10 cellular contexts compared by ENCODE assay signal in genomic region chr7:92276486-92276885, GRCh38. TPM values are rescaled to one million over a fixed set of nuclear protein-coding genes. Genes with fewer than 3 reads are reported as not detected.
DNase-seq lines count a peak whose midpoint lies in the region; ATAC-seq lines count a peak whose summit lies in the region.
"Had no signal": no experiment of that assay in that cellular context is flagged by ENCODE, and none has a peak within 500 bp of the region (broad histone marks: within the 10 kb centered on the region; RNA-seq: fewer than 3 reads in every experiment).

No MANE protein-coding gene starts in this region.

- H3K4me3 Mint-ChIP-seq in activated CD4-positive, alpha-beta T cell treated with anti-CD3 and anti-CD28 coated beads for 36 hours = no peak overlapping the region
- H3K4me3 Mint-ChIP-seq in activated CD4-positive, alpha-beta T cell treated with anti-CD3 and anti-CD28 coated beads, Interleukin-2, amount 10 ng/mL, durations not matched to agents 7 days and 5 days = no peak overlapping the region
- H3K4me3 Mint-ChIP-seq in stimulated activated effector memory CD8-positive, alpha-beta T cell treated with anti-CD3 and anti-CD28 coated beads, Interleukin-12 subunit alpha, Interleukin-12 subunit beta, amount 100 ng/mL, for 72 hours = no peak overlapping the region

- H3K4me3 ChIP-seq in trophoblast cell (ENCODE audit: low read depth, low read length) = no peak overlapping the region
- H3K4me3 ChIP-seq: A549 had no signal

- H3K27me3 Mint-ChIP-seq in activated CD4-positive, alpha-beta T cell treated with anti-CD3 and anti-CD28 coated beads for 36 hours = no peaks in the 10 kb centered on the region
- no peaks in the 10 kb centered on the region for H3K27me3 Mint-ChIP-seq in activated CD4-positive, alpha-beta T cell treated with anti-CD3 and anti-CD28 coated beads, Interleukin-2, amount 10 ng/mL, durations not matched to agents 7 days and 5 days

- H3K4me1 ChIP-seq in trophoblast cell (ENCODE audit: control insufficient read depth in 1 of 2, insufficient read depth in 2 of 2, low read length in 2 of 2) = no peaks in the 10 kb centered on the region
- H3K4me1 ChIP-seq: A549 had no signal

- ATAC-seq in activated CD4-positive, alpha-beta T cell treated with anti-CD3 and anti-CD28 coated beads for 36 hours = no peak
- ATAC-seq in HG02571 (IDR thresholded peaks at IDR 0.05; ENCODE audit: unreplicated experiment) (peak; percentile 80), HG03469 (IDR thresholded peaks at IDR 0.05; ENCODE audit: unreplicated experiment) (peak; percentile 82)
- ATAC-seq in stimulated activated effector memory CD8-positive, alpha-beta T cell treated with anti-CD3 and anti-CD28 coated beads, Interleukin-12 subunit alpha, Interleukin-12 subunit beta, amount 100 ng/mL, for 72 hours = peak; percentile 50
- ATAC-seq: A549 had no signal

- H3K14ac ChIP-seq in trophoblast cell (ENCODE audit: low read length) = no peak overlapping the region

- no peaks in the 10 kb centered on the region for H3K36me3 ChIP-seq in trophoblast cell (ENCODE audit: control insufficient read depth in 1 of 2, insufficient read depth in 2 of 2, low read length in 2 of 2)

- no peak overlapping the region for H3K27ac ChIP-seq in trophoblast cell (ENCODE audit: low read depth, low read length)
- H3K27ac ChIP-seq: A549 had no signal

- H4K91ac ChIP-seq in trophoblast cell (ENCODE audit: low read depth, low read length) = no peak overlapping the region

- H3K4me1 Mint-ChIP-seq in activated CD4-positive, alpha-beta T cell treated with anti-CD3 and anti-CD28 coated beads for 36 hours = peaks cover 7% of the 10 kb centered on the region
- peaks cover 1% of the 10 kb centered on the region for H3K4me1 Mint-ChIP-seq in activated CD4-positive, alpha-beta T cell treated with anti-CD3 and anti-CD28 coated beads, Interleukin-2, amount 10 ng/mL, durations not matched to agents 7 days and 5 days
- H3K4me1 Mint-ChIP-seq in stimulated activated effector memory CD8-positive, alpha-beta T cell treated with anti-CD3 and anti-CD28 coated beads, Interleukin-12 subunit alpha, Interleukin-12 subunit beta, amount 100 ng/mL, for 72 hours = peaks cover 23% of the 10 kb centered on the region

- H4K12ac ChIP-seq in trophoblast cell (ENCODE audit: low read depth, low read length) = no peak overlapping the region

- H3K79me1 ChIP-seq in trophoblast cell (ENCODE audit: low read length) = no peaks in the 10 kb centered on the region

- H3K79me2 ChIP-seq in trophoblast cell (ENCODE audit: control insufficient read depth, insufficient read depth, low read length, poor library complexity) = no peaks in the 10 kb centered on the region

- intact Hi-C loops in activated CD4-positive, alpha-beta T cell treated with anti-CD3 and anti-CD28 coated beads for 36 hours (cut with DNase I, micrococcal nuclease) = no loop called here

- H4K8ac ChIP-seq in trophoblast cell (ENCODE audit: low read depth, low read length) = no peak overlapping the region

- H3K9me3 Mint-ChIP-seq in activated CD4-positive, alpha-beta T cell treated with anti-CD3 and anti-CD28 coated beads for 36 hours (ENCODE audit: low read depth) = peaks cover 11% of the 10 kb centered on the region
- H3K9me3 Mint-ChIP-seq in activated CD4-positive, alpha-beta T cell treated with anti-CD3 and anti-CD28 coated beads, Interleukin-2, amount 10 ng/mL, durations not matched to agents 7 days and 5 days = peaks cover 23% of the 10 kb centered on the region
- H3K9me3 Mint-ChIP-seq in stimulated activated effector memory CD8-positive, alpha-beta T cell treated with anti-CD3 and anti-CD28 coated beads, Interleukin-12 subunit alpha, Interleukin-12 subunit beta, amount 100 ng/mL, for 72 hours = no peaks in the 10 kb centered on the region

- H2AK5ac ChIP-seq in trophoblast cell (ENCODE audit: low read length) = no peak overlapping the region

- no peak overlapping the region for H2AFZ ChIP-seq in trophoblast cell (ENCODE audit: insufficient read depth, low read length, poor library complexity)

- DNase-seq in activated CD4-positive, alpha-beta T cell treated with anti-CD3 and anti-CD28 coated beads for 36 hours = no peak
- DNase-seq in activated CD4-positive, alpha-beta T cell treated with anti-CD3 and anti-CD28 coated beads, Interleukin-2, amount 10 ng/mL, durations not matched to agents 7 days and 5 days = no peak
- DNase-seq in stimulated activated effector memory CD8-positive, alpha-beta T cell treated with anti-CD3 and anti-CD28 coated beads, Interleukin-12 subunit alpha, Interleukin-12 subunit beta, amount 100 ng/mL, for 72 hours (ENCODE audit: low spot score in 2 of 2) = no peak
- DNase-seq in T-helper 9 cell = no peak
- DNase-seq in NCI-H1417 treated with DMSO at 0.1 percent for 48 hours (lab: John Stamatoyannopoulos, UW) = no peak
- DNase-seq in trophoblast cell = no peak
- DNase-seq: KG1 had no signal

- no peak overlapping the region for H3K9ac ChIP-seq in trophoblast cell (ENCODE audit: low read length)

- CTCF ChIA-PET in activated CD4-positive, alpha-beta T cell treated with anti-CD3 and anti-CD28 coated beads for 36 hours (lab: Charles Lee) = no interaction called here
- CTCF ChIA-PET in activated CD4-positive, alpha-beta T cell treated with anti-CD3 and anti-CD28 coated beads, Interleukin-2, amount 10 ng/mL, durations not matched to agents 7 days and 5 days (lab: Charles Lee) = no interaction called here

- H2BK12ac ChIP-seq in trophoblast cell (ENCODE audit: low read length) = no peak overlapping the region

- H3K23ac ChIP-seq in trophoblast cell (ENCODE audit: low read length) = no peak overlapping the region

- no peak overlapping the region for H2BK120ac ChIP-seq in trophoblast cell (ENCODE audit: insufficient read depth, low read length, poor library complexity)

- H3K4me2 ChIP-seq in trophoblast cell (ENCODE audit: low read length) = no peak overlapping the region
- H3K4me2 ChIP-seq: A549 had no signal

- H3K36me3 Mint-ChIP-seq in activated CD4-positive, alpha-beta T cell treated with anti-CD3 and anti-CD28 coated beads for 36 hours (ENCODE audit: low read depth) = peaks cover 35% of the 10 kb centered on the region
- H3K36me3 Mint-ChIP-seq in activated CD4-positive, alpha-beta T cell treated with anti-CD3 and anti-CD28 coated beads, Interleukin-2, amount 10 ng/mL, durations not matched to agents 7 days and 5 days (ENCODE audit: low read depth) = peaks cover 38% of the 10 kb centered on the region
- no peaks in the 10 kb centered on the region for H3K36me3 Mint-ChIP-seq in stimulated activated effector memory CD8-positive, alpha-beta T cell treated with anti-CD3 and anti-CD28 coated beads, Interleukin-12 subunit alpha, Interleukin-12 subunit beta, amount 100 ng/mL, for 72 hours

- no peaks in the 10 kb centered on the region for H3K27me3 ChIP-seq in trophoblast cell (ENCODE audit: insufficient read depth, low read length)

- no peaks in the 10 kb centered on the region for H3K9me3 ChIP-seq in trophoblast cell (ENCODE audit: insufficient read depth, low read depth, low read length)
- H3K9me3 ChIP-seq: A549 had no signal

- H3K27ac Mint-ChIP-seq in activated CD4-positive, alpha-beta T cell treated with anti-CD3 and anti-CD28 coated beads for 36 hours = peak overlapping the region; percentile 4
- no peak overlapping the region for H3K27ac Mint-ChIP-seq in activated CD4-positive, alpha-beta T cell treated with anti-CD3 and anti-CD28 coated beads, Interleukin-2, amount 10 ng/mL, durations not matched to agents 7 days and 5 days
- no peak overlapping the region for H3K27ac Mint-ChIP-seq in stimulated activated effector memory CD8-positive, alpha-beta T cell treated with anti-CD3 and anti-CD28 coated beads, Interleukin-12 subunit alpha, Interleukin-12 subunit beta, amount 100 ng/mL, for 72 hours

- no peak overlapping the region for H3K18ac ChIP-seq in trophoblast cell (ENCODE audit: low read length)

- POLR2A ChIA-PET in activated CD4-positive, alpha-beta T cell treated with anti-CD3 and anti-CD28 coated beads for 36 hours (lab: Charles Lee) = no interaction called here
- POLR2A ChIA-PET in activated CD4-positive, alpha-beta T cell treated with anti-CD3 and anti-CD28 coated beads, Interleukin-2, amount 10 ng/mL, durations not matched to agents 7 days and 5 days (lab: Charles Lee) = no interaction called here

- no CpG with 5 or more reads among the region's 2 CpGs for WGBS in trophoblast cell (ENCODE audit: extremely low coverage, insufficient coverage, insufficient read length)

- H2BK5ac ChIP-seq in trophoblast cell (ENCODE audit: low read depth, low read length, poor library complexity) = no peak overlapping the region

- no peak overlapping the region for H3K4ac ChIP-seq in trophoblast cell (ENCODE audit: low read depth, low read length)

RNA-seq across cellular contexts. Expression of gene ANKIB1, which starts 30.7 kb away (rescaled TPM):
- 10 to 100 TPM; 37.0 to 55.1 TPM for total RNA-seq in activated CD4-positive, alpha-beta T cell treated with anti-CD3 and anti-CD28 coated beads for 36 hours
- total RNA-seq in activated CD4-positive, alpha-beta T cell treated with anti-CD3 and anti-CD28 coated beads, Interleukin-2, amount 10 ng/mL, durations not matched to agents 7 days and 5 days = 10 to 100 TPM; 57.7 to 82.0 TPM
- polyA plus RNA-seq in trophoblast cell (2013) = 32.3 and 33.5 TPM in 2 replicates

RNA-seq across cellular contexts. Expression of gene KRIT1, which starts 30.8 kb away (rescaled TPM):
- 10 to 100 TPM; 37.7 to 45.5 TPM for total RNA-seq in activated CD4-positive, alpha-beta T cell treated with anti-CD3 and anti-CD28 coated beads for 36 hours
- total RNA-seq in activated CD4-positive, alpha-beta T cell treated with anti-CD3 and anti-CD28 coated beads, Interleukin-2, amount 10 ng/mL, durations not matched to agents 7 days and 5 days = 10 to 100 TPM; 45.8 to 49.0 TPM
- polyA plus RNA-seq in trophoblast cell (2013) = 21.6 and 22.0 TPM in 2 replicates
